ENCODE assay signal across 14 cellular contexts in genomic region chr12:42104087-42104486, GRCh38. TPM values are rescaled to one million over a fixed set of nuclear protein-coding genes. Genes with fewer than 3 reads are reported as not detected.
A peak's percentile ranks its signal among the peaks of the same experiment; 100 is the strongest.
DNase-seq lines count a peak whose midpoint lies in the region; ATAC-seq and TF ChIP-seq lines count a peak whose summit lies in the region.
"Had no signal": no experiment of that assay in that cellular context is flagged by ENCODE, and none has a peak within 500 bp of the region (broad histone marks: within the 10 kb centered on the region; RNA-seq: fewer than 3 reads in every experiment).

No MANE protein-coding gene starts in this region.

- peaks cover 6% of the 10 kb centered on the region for H3K36me3 Mint-ChIP-seq in activated CD8-positive, alpha-beta T cell treated with anti-CD3 and anti-CD28 coated beads, Interleukin-2, amount 10 ng/mL, durations not matched to agents 7 days and 5 days (ENCODE audit: low read depth)

- peaks cover 0 to 5% (median 0%) of the 10 kb centered on the region in 9 donors for H3K4me1 ChIP-seq in heart right ventricle
- no peaks in the 10 kb centered on the region for H3K4me1 ChIP-seq in PC-3 (ENCODE audit: insufficient read depth, low read length)
- H3K4me1 ChIP-seq in upper lobe of right lung = no peaks in the 10 kb centered on the region
- H3K4me1 ChIP-seq: parathyroid adenoma, Peyer's patch had no signal

- DNase-seq in heart right ventricle = no peak
- no peak for DNase-seq in Right ventricle myocardium inferior (ENCODE audit: missing footprints)
- DNase-seq in PC-3 = no peak
- no peak for DNase-seq in fibroblast of mammary gland (ENCODE audit: low read depth)
- no peak for DNase-seq in upper lobe of right lung
- DNase-seq in activated CD8-positive, alpha-beta T cell treated with anti-CD3 and anti-CD28 coated beads, Interleukin-2, amount 10 ng/mL, durations not matched to agents 7 days and 5 days = no peak
- DNase-seq in NCI-H446 treated with DMSO at 0.1 percent for 48 hours (lab: John Stamatoyannopoulos, UW) = no peak
- DNase-seq: AML-193; NCI-H2029 treated with DMSO at 0.1 percent for 48 hours; Peyer's patch; stimulated activated CD4-positive, alpha-beta T cell treated with anti-CD3 and anti-CD28 coated beads, Interleukin-4, amount 100 ng/mL, for 1 hour; WERI-Rb-1 had no signal

- intact Hi-C loops in heart right ventricle (cut with DNase I) (no loop called here), Right ventricle myocardium inferior (cut with DNase I) (no loop called here), PC-3 (cut with micrococcal nuclease) (loop anchor here (1.0 to 10.0 kb wide), 2 partner anchors 79 to 840 kb away; no protein-coding TSS in a partner anchor), upper lobe of right lung (cut with DNase I) (no loop called here)

- no peak overlapping the region for H3K4me3 Mint-ChIP-seq in activated CD8-positive, alpha-beta T cell treated with anti-CD3 and anti-CD28 coated beads, Interleukin-2, amount 10 ng/mL, durations not matched to agents 7 days and 5 days

- H3K4me1 Mint-ChIP-seq in activated CD8-positive, alpha-beta T cell treated with anti-CD3 and anti-CD28 coated beads, Interleukin-2, amount 10 ng/mL, durations not matched to agents 7 days and 5 days (ENCODE audit: low read depth) = no peaks in the 10 kb centered on the region

- H3K27me3 Mint-ChIP-seq in activated CD8-positive, alpha-beta T cell treated with anti-CD3 and anti-CD28 coated beads, Interleukin-2, amount 10 ng/mL, durations not matched to agents 7 days and 5 days (ENCODE audit: low read depth) = no peaks in the 10 kb centered on the region

- TF ChIP-seq CTCF in heart right ventricle (IDR thresholded peaks at IDR 0.05) (peak in 5 of 9 donors; percentile 9 to 49 (median 23)), PC-3 (conservative IDR thresholded peaks at IDR 0.05; ENCODE audit: low read depth, low read length) (peak; percentile 55; the same call in 1 of the 2 replicates), fibroblast of mammary gland (conservative IDR thresholded peaks at IDR 0.05; ENCODE audit: control insufficient read depth, insufficient read depth, low read depth, low read length) (peak; percentile 26), upper lobe of right lung (IDR thresholded peaks at IDR 0.05) (peak; percentile 11)

- no peak overlapping the region for H3K9ac ChIP-seq in PC-3 (ENCODE audit: low read length)
- H3K9ac ChIP-seq: parathyroid adenoma had no signal

- POLR2A ChIA-PET in PC-3 (lab: Charles Lee; ENCODE audit: unreplicated experiment) = no interaction called here
- POLR2A ChIA-PET in activated CD8-positive, alpha-beta T cell treated with anti-CD3 and anti-CD28 coated beads, Interleukin-2, amount 10 ng/mL, durations not matched to agents 7 days and 5 days (lab: Charles Lee) = no interaction called here

- no peaks in the 10 kb centered on the region for H4K20me1 ChIP-seq in PC-3 (ENCODE audit: low read length)

- H3K4me2 ChIP-seq in PC-3 (ENCODE audit: low read length) = no peak overlapping the region

- no TSS peak for BruUV-seq in PC-3 (replicated peaks; lab: Mats Ljungman, UMichigan)

- H3K27ac ChIP-seq in heart right ventricle (no peak overlapping the region), PC-3 (ENCODE audit: low read length) (no peak overlapping the region), upper lobe of right lung (no peak overlapping the region)
- H3K27ac ChIP-seq: parathyroid adenoma, Peyer's patch, WERI-Rb-1 had no signal

- H3K27ac Mint-ChIP-seq in activated CD8-positive, alpha-beta T cell treated with anti-CD3 and anti-CD28 coated beads, Interleukin-2, amount 10 ng/mL, durations not matched to agents 7 days and 5 days = no peak overlapping the region

- H3F3A ChIP-seq in PC-3 (ENCODE audit: low read length, unreplicated experiment) = no peaks in the 10 kb centered on the region

- H3K9me3 Mint-ChIP-seq in activated CD8-positive, alpha-beta T cell treated with anti-CD3 and anti-CD28 coated beads, Interleukin-2, amount 10 ng/mL, durations not matched to agents 7 days and 5 days (ENCODE audit: insufficient read depth) = no peaks in the 10 kb centered on the region

- H3K9me2 ChIP-seq in PC-3 (replicated peaks; ENCODE audit: low read length) = no peaks in the 10 kb centered on the region

- no peak overlapping the region for H2AFZ ChIP-seq in PC-3 (ENCODE audit: low read length)
- H2AFZ ChIP-seq: parathyroid adenoma had no signal

- no peak for ATAC-seq in heart right ventricle
- ATAC-seq in Right ventricle myocardium inferior = no peak
- ATAC-seq in PC-3 = no peak
- ATAC-seq in upper lobe of right lung = no peak
- no peak for ATAC-seq in activated CD8-positive, alpha-beta T cell treated with anti-CD3 and anti-CD28 coated beads, Interleukin-2, amount 10 ng/mL, durations not matched to agents 7 days and 5 days
- no peak for ATAC-seq in GM18858 (IDR thresholded peaks at IDR 0.05; ENCODE audit: unreplicated experiment)

- H3K4me3 ChIP-seq in heart right ventricle = no peak overlapping the region
- H3K4me3 ChIP-seq in PC-3 (ENCODE audit: low read length) = no peak overlapping the region
- H3K4me3 ChIP-seq in fibroblast of mammary gland (ENCODE audit: control insufficient read depth, low read depth, low read length) = no peak overlapping the region
- no peak overlapping the region for H3K4me3 ChIP-seq in upper lobe of right lung
- H3K4me3 ChIP-seq: Peyer's patch had no signal

- no peaks in the 10 kb centered on the region for H3K79me2 ChIP-seq in PC-3 (ENCODE audit: low read length)
- H3K79me2 ChIP-seq: parathyroid adenoma had no signal

- CTCF ChIA-PET in PC-3 (lab: Charles Lee) = interaction anchor here (0.5 kb wide), 1 partner anchor 43 kb away, joined by 3 read pairs; no protein-coding TSS in a partner anchor
- CTCF ChIA-PET in activated CD8-positive, alpha-beta T cell treated with anti-CD3 and anti-CD28 coated beads, Interleukin-2, amount 10 ng/mL, durations not matched to agents 7 days and 5 days (lab: Charles Lee) = interaction anchor here (0.6 to 1.5 kb wide), 3 partner anchors 10 to 18 kb away, joined by 3 to 4 read pairs (median 4); no protein-coding TSS in a partner anchor

- H3K9me3 ChIP-seq in heart right ventricle (no peaks in the 10 kb centered on the region), PC-3 (ENCODE audit: low read length) (no peaks in the 10 kb centered on the region), upper lobe of right lung (no peaks in the 10 kb centered on the region)
- H3K9me3 ChIP-seq: Peyer's patch had no signal

- H3K36me3 ChIP-seq in heart right ventricle (peaks cover 0 to 32% (median 0%) of the 10 kb centered on the region in 9 donors), PC-3 (ENCODE audit: low read depth, low read length) (0 out of 2 replicates have a peak, but pooled peaks cover 5% of the 10 kb centered on the region), upper lobe of right lung (no peaks in the 10 kb centered on the region)
- H3K36me3 ChIP-seq: Peyer's patch had no signal

- H3K27me3 ChIP-seq in heart right ventricle = no peaks in the 10 kb centered on the region
- H3K27me3 ChIP-seq in PC-3 (ENCODE audit: low read length) = no peaks in the 10 kb centered on the region
- no peaks in the 10 kb centered on the region for H3K27me3 ChIP-seq in upper lobe of right lung
- H3K27me3 ChIP-seq: Peyer's patch had no signal

RNA-seq across cellular contexts. Expression of gene GXYLT1, which starts 40.6 kb away (rescaled TPM):
- total RNA-seq in heart right ventricle (1 to 10 TPM; 4.2 to 7.8 (median 5.7) TPM), Right ventricle myocardium inferior (4.8 TPM), PC-3 (2014; rRNA removed) (5.1 and 10.9 TPM in 2 replicates), upper lobe of right lung (15.7 TPM)
- 1 to 10 TPM; 1.7 to 2.2 TPM for polyA plus RNA-seq in heart right ventricle
- 1 to 10 TPM; 7.5 to 9.0 TPM for total RNA-seq in activated CD8-positive, alpha-beta T cell treated with anti-CD3 and anti-CD28 coated beads, Interleukin-2, amount 10 ng/mL, durations not matched to agents 7 days and 5 days
